ENCODE assay signal across 1 cellular context in genomic region chr15:31857194-31857593, GRCh38.
TF ChIP-seq lines count a peak whose summit lies in the region.

No MANE protein-coding gene starts in this region.

TF ChIP-seq in GM23338, 12 proteins besides CTCF, POLR2A, EP300 and RAD21 (continued from another document):
- TF ChIP-seq ZNF462 (CRISPR knock-in tag; IDR thresholded peaks at IDR 0.05) (no peak), POLR2AphosphoS5 (IDR thresholded peaks at IDR 0.05; ENCODE audit: low read depth) (no peak), JUNB (IDR thresholded peaks at IDR 0.05; ENCODE audit: unreplicated experiment) (no peak), EZH2 (IDR thresholded peaks at IDR 0.05; ENCODE audit: low read depth, unreplicated experiment) (no peak), NANOG (IDR thresholded peaks at IDR 0.05; ENCODE audit: borderline replicate concordance) (no peak), EZH2phosphoT487 (IDR thresholded peaks at IDR 0.05; ENCODE audit: unreplicated experiment) (no peak), STAT1 (IDR thresholded peaks at IDR 0.05; ENCODE audit: unreplicated experiment) (no peak)
TF ChIP-seq in GM23338: peak in this region for 0.
